In genomic region chr15:93040288-93041158, GRCh38 we compare ENCODE assay signal across 22 cellular contexts. TPM values are rescaled to one million over a fixed set of nuclear protein-coding genes. Genes with fewer than 3 reads are reported as not detected.
A peak's percentile ranks its signal among the peaks of the same experiment; 100 is the strongest.
DNase-seq lines count a peak whose midpoint lies in the region; ATAC-seq and TF ChIP-seq lines count a peak whose summit lies in the region.
"Had no signal": no experiment of that assay in that cellular context is flagged by ENCODE, and none has a peak within 500 bp of the region (broad histone marks: within the 10 kb centered on the region; RNA-seq: fewer than 3 reads in every experiment).

No MANE protein-coding gene starts in this region.

- WGBS in thyroid gland, 2 donors: 65 to 69% methylated on average over 19 to 20 of the region's 20 CpGs

- no peak overlapping the region for H3K4me3 ChIP-seq in thyroid gland (replicated peaks in 1 of 3)
- H3K4me3 ChIP-seq: ascending aorta, SJSA1, tibial nerve had no signal

- H3K9me3 ChIP-seq in thyroid gland: no peaks in the 10 kb centered on the region
- H3K9me3 ChIP-seq: ascending aorta, SJSA1, tibial nerve had no signal

- DNase-seq in activated CD8-positive, alpha-beta memory T cell treated with anti-CD3 and anti-CD28 coated beads, Interleukin-2, amount 50 U/mL, for 4 hours: peak; percentile 8
- DNase-seq in activated CD8-positive, alpha-beta memory T cell treated with anti-CD3 and anti-CD28 coated beads for 24 hours: no peak
- peak; percentile 52 for DNase-seq in RPMI8226
- peak; percentile 78 for DNase-seq in mesenteric fat pad (ENCODE audit: low spot score)
- peak; percentile 51 to 62 for DNase-seq in thyroid gland
- DNase-seq: activated CD4-positive, alpha-beta T cell treated with anti-CD3 and anti-CD28 coated beads for 4 hours; activated naive CD4-positive, alpha-beta T cell; CD4-positive, CD25-positive, alpha-beta regulatory T cell; DMS79 treated with DMSO at 0.1 percent for 48 hours; HCEC 1CT; NCI-H1694; NCI-H446; stimulated activated CD4-positive, alpha-beta T cell treated with anti-CD3 and anti-CD28 coated beads, Interleukin-12 subunit alpha, Interleukin-12 subunit beta, amount 100 ng/mL, for 4 hours had no signal

- intact Hi-C loops in thyroid gland (cut with DNase I): no loop called here

- no peak overlapping the region for H3K27ac ChIP-seq in thyroid gland
- H3K27ac ChIP-seq: ascending aorta, SJSA1, tibial nerve had no signal

- TF ChIP-seq POLR2A in thyroid gland (IDR thresholded peaks at IDR 0.05): no peak

- no peak for ATAC-seq in GM21381 (IDR thresholded peaks at IDR 0.05; ENCODE audit: unreplicated experiment)
- ATAC-seq in GM19324 (IDR thresholded peaks at IDR 0.05; ENCODE audit: low FRiP score, unreplicated experiment): no peak
- ATAC-seq in HG03571 (IDR thresholded peaks at IDR 0.05; ENCODE audit: unreplicated experiment): no peak
- ATAC-seq: left colon; stimulated activated memory B cell treated with anti-CD40 and anti-IgM and Interleukin-4, amounts not matched to agents 10 μg/mL and 1 μg/mL and 100 μg/mL, for 72 hours had no signal

- H3K36me3 ChIP-seq in thyroid gland: no peaks in the 10 kb centered on the region

- no peak for TF ChIP-seq CTCF in thyroid gland (IDR thresholded peaks at IDR 0.05)

- peaks cover 0 to 3% of the 10 kb centered on the region in 2 donors for H3K4me1 ChIP-seq in thyroid gland
- H3K4me1 ChIP-seq: ascending aorta had no signal

- no peaks in the 10 kb centered on the region for H3K27me3 ChIP-seq in thyroid gland
- H3K27me3 ChIP-seq: ascending aorta, SJSA1, tibial nerve had no signal

RNA-seq across cellular contexts. Expression of gene RGMA, which starts 48.5 kb away (rescaled TPM):
- total RNA-seq in mesenteric fat pad: 16.5 TPM
- 10 to 100 TPM in 1 of 4 donors, 1 to 10 TPM in 3; 2.4 to 10.3 (median 6.0) TPM for total RNA-seq in thyroid gland
- total RNA-seq: HT-29 had no signal
